ENCODE assay signal across 27 cellular contexts in the genomic region with DNA sequence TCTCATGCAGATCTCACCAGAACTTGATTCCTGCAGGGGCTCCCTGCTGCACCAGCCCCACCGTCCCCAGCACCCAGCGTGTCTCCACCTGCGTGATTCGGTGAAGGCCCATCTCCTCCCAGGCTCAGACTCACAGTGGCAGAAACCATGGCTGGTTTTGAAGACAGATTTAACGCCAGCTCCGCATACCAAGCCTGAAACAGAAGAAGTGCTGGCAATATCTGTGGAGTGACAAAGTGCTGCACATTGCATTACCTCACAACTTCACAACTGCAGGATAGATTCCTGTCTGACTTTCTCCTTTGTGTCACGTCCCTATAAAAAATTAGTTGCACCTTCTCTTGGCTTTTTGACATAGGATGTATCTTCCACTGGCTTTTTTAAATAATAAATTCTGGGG.
"Had no signal": no experiment of that assay in that cellular context is flagged by ENCODE, and none has a peak within 500 bp of the region (broad histone marks: within the 10 kb centered on the region; RNA-seq: fewer than 3 reads in every experiment).

No MANE protein-coding gene starts in this region.

- H3K4me1 ChIP-seq: SJCRH30 had no signal

- H3K27me3 Mint-ChIP-seq: activated naive CD4-positive, alpha-beta T cell treated with anti-CD3 and anti-CD28 coated beads, Interleukin-2, amount 50 U/mL, for 24 hours had no signal

- H3K4me3 Mint-ChIP-seq: activated CD8-positive, alpha-beta T cell treated with anti-CD3 and anti-CD28 coated beads for 36 hours; activated naive CD4-positive, alpha-beta T cell treated with anti-CD3 and anti-CD28 coated beads, Interleukin-2, amount 50 U/mL, for 24 hours; activated T-helper 1 cell treated with anti-CD3 and anti-CD28 coated beads, Interleukin-12 subunit alpha, Interleukin-12 subunit beta, Interleukin-2, Interleukin-4 antibody, amounts not matched to agents 30 ng/mL and 10 ng/mL and 1 ng/mL, durations not matched to agents 14 hours and 24 hours and 36 hours had no signal

- H3K4me1 Mint-ChIP-seq: activated naive CD4-positive, alpha-beta T cell treated with anti-CD3 and anti-CD28 coated beads, Interleukin-2, amount 50 U/mL, for 24 hours had no signal

- ATAC-seq: activated CD4-positive, CD25-positive, alpha-beta regulatory T cell treated with anti-CD3 and anti-CD28 coated beads, Interleukin-2, amount 50 U/mL, for 24 hours; activated CD8-positive, alpha-beta T cell treated with anti-CD3 and anti-CD28 coated beads for 36 hours; Right ventricle myocardium inferior had no signal

- H3K36me3 ChIP-seq: SJCRH30 had no signal

- H3K4me3 ChIP-seq: SJCRH30 had no signal

- H3K27ac ChIP-seq: KMS-11, SJCRH30 had no signal

- H3K4me2 ChIP-seq: KMS-11, SK-N-SH had no signal

- H3K27ac Mint-ChIP-seq: activated CD8-positive, alpha-beta T cell treated with anti-CD3 and anti-CD28 coated beads for 36 hours; activated naive CD4-positive, alpha-beta T cell treated with anti-CD3 and anti-CD28 coated beads, Interleukin-2, amount 50 U/mL, for 24 hours; activated T-helper 1 cell treated with anti-CD3 and anti-CD28 coated beads, Interleukin-12 subunit alpha, Interleukin-12 subunit beta, Interleukin-2, Interleukin-4 antibody, amounts not matched to agents 30 ng/mL and 10 ng/mL and 1 ng/mL, durations not matched to agents 14 hours and 24 hours and 36 hours had no signal

- H3K9me3 ChIP-seq: SJCRH30, SK-N-SH had no signal

- H3K9me3 Mint-ChIP-seq: activated CD8-positive, alpha-beta T cell treated with anti-CD3 and anti-CD28 coated beads for 36 hours; activated naive CD4-positive, alpha-beta T cell treated with anti-CD3 and anti-CD28 coated beads, Interleukin-2, amount 50 U/mL, for 24 hours; activated T-helper 1 cell treated with anti-CD3 and anti-CD28 coated beads, Interleukin-12 subunit alpha, Interleukin-12 subunit beta, Interleukin-2, Interleukin-4 antibody, amounts not matched to agents 30 ng/mL and 10 ng/mL and 1 ng/mL, durations not matched to agents 14 hours and 24 hours and 36 hours had no signal

- H3K9ac ChIP-seq: KMS-11, SK-N-SH had no signal

- H3K36me3 Mint-ChIP-seq: activated naive CD4-positive, alpha-beta T cell treated with anti-CD3 and anti-CD28 coated beads, Interleukin-2, amount 50 U/mL, for 24 hours had no signal

- DNase-seq: activated CD4-positive, alpha-beta T cell treated with anti-CD3 and anti-CD28 coated beads for 4 hours; activated CD8-positive, alpha-beta memory T cell treated with anti-CD3 and anti-CD28 coated beads, Interleukin-2, amount 50 U/mL, for 4 hours; activated CD8-positive, alpha-beta T cell treated with anti-CD3 and anti-CD28 coated beads for 36 hours; activated effector memory CD4-positive, alpha-beta T cell treated with Interleukin-2 at 50 U/mL for 16 hours; activated naive CD4-positive, alpha-beta T cell; activated T-cell treated with anti-CD3 and anti-CD28 coated beads, Interleukin-2, amount 50 U/mL, for 1 hour; aorta; NCI-H1092; NCI-H1417; NCI-H1694; NCI-H2029; NCI-H2107; NCI-H2171 treated with DMSO at 0.1 percent for 48 hours; NCI-H345; NCI-H510A; NCI-H526 treated with DMSO at 0.1 percent for 48 hours; NK-92 treated with Interleukin-12 subunit alpha and Interleukin-12 subunit beta, amount 100 ng/mL, for 24 hours; OCI-M1; RPMI8226; SJCRH30; SK-N-SH; SW 1271 had no signal
